In genomic region chr1:2859881-2860430, GRCh38 we compare ENCODE assay signal across 23 cellular contexts.
"Had no signal": no experiment of that assay in that cellular context is flagged by ENCODE, and none has a peak within 500 bp of the region (broad histone marks: within the 10 kb centered on the region; RNA-seq: fewer than 3 reads in every experiment).

No MANE protein-coding gene starts in this region.

- DNase-seq: dermis blood vessel endothelial cell; effector memory CD4-positive, alpha-beta T cell; foreskin keratinocyte; heart right ventricle; hippocampal formation; kidney glomerular epithelial cell; mammary epithelial cell; naive thymus-derived CD8-positive, alpha-beta T cell; stimulated activated CD4-positive, alpha-beta T cell treated with anti-CD3 and anti-CD28 coated beads, Interleukin-4, amount 100 ng/mL, for 4 hours; stimulated activated naive CD8-positive, alpha-beta T cell treated with anti-CD3 and anti-CD28 coated beads, Interleukin-15, Interleukin-2, amounts not matched to agents 100 U/mL and 50 U/mL, for 24 hours; substantia nigra; testis; tibial artery had no signal

- H3K4me3 Mint-ChIP-seq: naive thymus-derived CD8-positive, alpha-beta T cell; neural crest cell; stimulated activated memory B cell treated with anti-CD40 and anti-IgM and Interleukin-4, amounts not matched to agents 10 μg/mL and 1 μg/mL and 100 μg/mL, for 72 hours; type B pancreatic cell had no signal

- H3K27ac ChIP-seq: coronary artery, esophagus muscularis mucosa, foreskin keratinocyte, gastroesophageal sphincter, heart right ventricle, prostate gland, skin epidermis, spleen, testis, tibial artery had no signal

- H3K27me3 Mint-ChIP-seq: type B pancreatic cell had no signal

- H3K4me1 ChIP-seq: foreskin keratinocyte, gastroesophageal sphincter, heart right ventricle, prostate gland, testis, tibial artery had no signal

- H3K36me3 ChIP-seq: esophagus muscularis mucosa, gastroesophageal sphincter, heart right ventricle, prostate gland, spleen, tibial artery had no signal

- H3K36me3 Mint-ChIP-seq: naive thymus-derived CD8-positive, alpha-beta T cell; stimulated activated memory B cell treated with anti-CD40 and anti-IgM and Interleukin-4, amounts not matched to agents 10 μg/mL and 1 μg/mL and 100 μg/mL, for 72 hours had no signal

- H3K9me3 Mint-ChIP-seq: naive thymus-derived CD8-positive, alpha-beta T cell; type B pancreatic cell had no signal

- H3K4me1 Mint-ChIP-seq: neural crest cell; stimulated activated memory B cell treated with anti-CD40 and anti-IgM and Interleukin-4, amounts not matched to agents 10 μg/mL and 1 μg/mL and 100 μg/mL, for 72 hours had no signal

- H3K4me3 ChIP-seq: coronary artery, esophagus muscularis mucosa, gastroesophageal sphincter, heart right ventricle, prostate gland, skin epidermis, spleen, testis, tibial artery had no signal

- ATAC-seq: foreskin keratinocyte; gastroesophageal sphincter; heart right ventricle; naive thymus-derived CD8-positive, alpha-beta T cell; right cardiac atrium; stimulated activated memory B cell treated with anti-CD40 and anti-IgM and Interleukin-4, amounts not matched to agents 10 μg/mL and 1 μg/mL and 100 μg/mL, for 72 hours; stimulated activated naive CD8-positive, alpha-beta T cell treated with anti-CD3 and anti-CD28 coated beads, Interleukin-15, Interleukin-2, amounts not matched to agents 100 U/mL and 50 U/mL, for 24 hours had no signal

- H3K27me3 ChIP-seq: foreskin keratinocyte, testis had no signal

- H3K9me3 ChIP-seq: esophagus muscularis mucosa, gastroesophageal sphincter, heart right ventricle, prostate gland, spleen, testis, tibial artery had no signal

- H3K27ac Mint-ChIP-seq: stimulated activated memory B cell treated with anti-CD40 and anti-IgM and Interleukin-4, amounts not matched to agents 10 μg/mL and 1 μg/mL and 100 μg/mL, for 72 hours; type B pancreatic cell had no signal
